In the genomic region with DNA sequence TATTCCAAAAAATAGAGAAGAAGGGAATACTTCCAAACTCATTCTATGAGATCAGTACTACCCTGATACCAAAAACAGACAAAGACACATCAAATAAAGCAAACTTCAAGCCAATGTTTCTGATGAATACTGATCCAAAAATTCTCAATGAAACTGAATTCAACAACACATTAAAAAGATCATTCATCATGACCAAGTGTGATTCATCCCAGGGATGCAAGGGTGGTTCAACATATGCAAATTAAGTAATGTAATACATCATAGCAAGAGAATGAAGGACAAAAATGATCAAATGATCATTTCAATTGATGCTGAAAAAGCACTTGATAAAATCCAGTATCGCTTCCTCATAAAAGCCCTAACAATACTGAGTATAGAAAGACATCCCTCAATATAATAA, we compare ENCODE assay signal across 25 cellular contexts.
"Had no signal": no experiment of that assay in that cellular context is flagged by ENCODE, and none has a peak within 500 bp of the region (broad histone marks: within the 10 kb centered on the region; RNA-seq: fewer than 3 reads in every experiment).

No MANE protein-coding gene starts in this region.

- H3K4me3 Mint-ChIP-seq: naive thymus-derived CD4-positive, alpha-beta T cell; nephron; neural progenitor cell; stimulated activated naive B cell treated with anti-CD40 and anti-IgM and Interleukin-4, amounts not matched to agents 10 μg/mL and 1 μg/mL and 100 μg/mL, for 72 hours had no signal

- H3K36me3 Mint-ChIP-seq: naive thymus-derived CD4-positive, alpha-beta T cell; neural progenitor cell; stimulated activated naive B cell treated with anti-CD40 and anti-IgM and Interleukin-4, amounts not matched to agents 10 μg/mL and 1 μg/mL and 100 μg/mL, for 72 hours had no signal

- H3K9ac ChIP-seq: neural progenitor cell, parathyroid adenoma had no signal

- H3K4me2 ChIP-seq: hepatocyte, neural progenitor cell had no signal

- H3K4me1 ChIP-seq: neural progenitor cell, parathyroid adenoma, thyroid gland had no signal

- H3K27ac Mint-ChIP-seq: naive thymus-derived CD4-positive, alpha-beta T cell; nephron; neural progenitor cell; progenitor cell of endocrine pancreas; stimulated activated naive B cell treated with anti-CD40 and anti-IgM and Interleukin-4, amounts not matched to agents 10 μg/mL and 1 μg/mL and 100 μg/mL, for 72 hours had no signal

- H3K27ac ChIP-seq: dorsolateral prefrontal cortex, esophagus muscularis mucosa, gastrocnemius medialis, heart left ventricle, hepatocyte, left lung, neural progenitor cell, parathyroid adenoma, right lobe of liver, stomach, thyroid gland had no signal

- ATAC-seq: gastrocnemius medialis; heart left ventricle; left cardiac atrium; left lung; naive thymus-derived CD4-positive, alpha-beta T cell; right lobe of liver; stimulated activated naive B cell treated with anti-CD40 and anti-IgM and Interleukin-4, amounts not matched to agents 10 μg/mL and 1 μg/mL and 100 μg/mL, for 72 hours had no signal

- DNase-seq: dorsolateral prefrontal cortex; effector CD4-positive, alpha-beta T cell; gastrocnemius medialis; heart left ventricle; left cardiac atrium; left lung; mesendoderm; midbrain; naive thymus-derived CD4-positive, alpha-beta T cell; right lobe of liver; small intestine; stimulated activated CD4-positive, alpha-beta T cell treated with anti-CD3 and anti-CD28 coated beads, Interleukin-15, amount 100 ng/mL, for 24 hours; stimulated activated CD4-positive, alpha-beta T cell treated with anti-CD3 and anti-CD28 coated beads, Interleukin-2, amount 100 ng/mL, for 48 hours; stimulated activated naive B cell treated with anti-CD40 and anti-IgM and Interleukin-4, amounts not matched to agents 10 μg/mL and 1 μg/mL and 100 μg/mL, for 72 hours; stomach; thyroid gland; trophoblast cell had no signal

- H2AFZ ChIP-seq: hepatocyte, neural progenitor cell, parathyroid adenoma had no signal

- H3K9me3 Mint-ChIP-seq: naive thymus-derived CD4-positive, alpha-beta T cell; nephron; stimulated activated naive B cell treated with anti-CD40 and anti-IgM and Interleukin-4, amounts not matched to agents 10 μg/mL and 1 μg/mL and 100 μg/mL, for 72 hours had no signal

- H3K36me3 ChIP-seq: esophagus muscularis mucosa, gastrocnemius medialis, heart left ventricle, left lung, neural progenitor cell, right lobe of liver, stomach, thyroid gland had no signal

- H3K79me2 ChIP-seq: hepatocyte, parathyroid adenoma had no signal

- H3K4me3 ChIP-seq: dorsolateral prefrontal cortex, esophagus muscularis mucosa, gastrocnemius medialis, heart left ventricle, hepatocyte, left lung, neural progenitor cell, right lobe of liver, stomach, thyroid gland had no signal

- H3K27me3 ChIP-seq: dorsolateral prefrontal cortex, gastrocnemius medialis, heart left ventricle, left lung, neural progenitor cell, right lobe of liver, stomach, thyroid gland had no signal

- FAIRE-seq: colon, islet of Langerhans, small intestine had no signal

- H3K9me3 ChIP-seq: esophagus muscularis mucosa, gastrocnemius medialis, heart left ventricle, left lung, right lobe of liver, stomach, thyroid gland had no signal
